ENCODE assay signal across 21 cellular contexts in the genomic region with DNA sequence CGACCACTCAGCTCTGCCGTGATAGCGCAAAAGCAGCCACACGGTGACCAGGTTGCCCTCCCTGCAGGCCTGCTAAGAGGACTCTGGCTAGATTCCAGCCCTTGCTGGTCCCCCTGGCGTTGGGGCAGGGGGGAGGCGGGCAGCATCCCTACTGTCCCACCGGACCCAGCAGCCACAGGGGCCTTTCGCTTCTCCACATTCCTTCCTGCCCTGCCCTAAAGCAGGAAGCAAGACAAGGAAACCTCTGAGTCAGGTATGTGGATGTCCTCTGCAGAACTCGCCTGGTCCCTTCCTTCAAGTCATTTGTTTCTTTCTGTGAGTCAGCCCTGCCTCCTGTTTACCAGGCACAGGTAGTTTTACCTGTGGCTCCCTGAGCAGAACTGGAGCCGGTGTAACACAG.
DNase-seq lines count a peak whose midpoint lies in the region; ATAC-seq, FAIRE-seq and TF ChIP-seq lines count a peak whose summit lies in the region.
"Had no signal": no experiment of that assay in that cellular context is flagged by ENCODE, and none has a peak within 500 bp of the region (broad histone marks: within the 10 kb centered on the region; RNA-seq: fewer than 3 reads in every experiment).

No MANE protein-coding gene starts in this region.

- no peak for ATAC-seq in stimulated activated memory B cell treated with anti-CD40 and anti-IgM and Interleukin-4, amounts not matched to agents 10 μg/mL and 1 μg/mL and 100 μg/mL, for 72 hours
- no peak for ATAC-seq in Right ventricle myocardium inferior

- H3K4me3 Mint-ChIP-seq in astrocyte (ENCODE audit: unreplicated experiment) (no peak overlapping the region), CD14-positive monocyte (no peak overlapping the region)
- H3K4me3 Mint-ChIP-seq in stimulated activated memory B cell treated with anti-CD40 and anti-IgM and Interleukin-4, amounts not matched to agents 10 μg/mL and 1 μg/mL and 100 μg/mL, for 72 hours: no peak overlapping the region
- H3K4me3 Mint-ChIP-seq: activated naive CD8-positive, alpha-beta T cell; CD8-positive, alpha-beta memory T cell had no signal

- 82% methylated on average over 10 of the region's 10 CpGs for WGBS in hepatocyte (ENCODE audit: low lambda C conversion rate, missing lambda C conversion rate)

- no peaks in the 10 kb centered on the region for H3K27me3 ChIP-seq in astrocyte (ENCODE audit: insufficient read depth, low read length)
- H3K27me3 ChIP-seq in hepatocyte: no peaks in the 10 kb centered on the region
- no peaks in the 10 kb centered on the region for H3K27me3 ChIP-seq in skeletal muscle satellite cell (ENCODE audit: control insufficient read depth, insufficient read depth, low read length)
- H3K27me3 ChIP-seq: colonic mucosa, suprapubic skin had no signal

- peak; percentile 55 for DNase-seq in HPDE6-E6E7 (ENCODE audit: extremely low spot score)
- peak; percentile 14 for DNase-seq in astrocyte (ENCODE audit: low read depth)
- peak; percentile 11 for DNase-seq in hepatocyte (ENCODE audit: low spot score)
- no peak for DNase-seq in Right ventricle myocardium inferior (ENCODE audit: missing footprints)
- DNase-seq in GDM1 (lab: John Stamatoyannopoulos, UW): no peak
- no peak for DNase-seq in CD14-positive monocyte (ENCODE audit: low spot score)
- DNase-seq: activated CD4-positive, CD25-positive, alpha-beta regulatory T cell treated with anti-CD3 and anti-CD28 coated beads, Interleukin-2, amount 50 U/mL, for 72 hours; activated CD8-positive, alpha-beta memory T cell treated with anti-CD3 and anti-CD28 coated beads for 24 hours; CD8-positive, alpha-beta memory T cell; colonic mucosa; DND-41; foreskin melanocyte; MM.1S; NCI-H146; NCI-H774; retina had no signal

- H2AFZ ChIP-seq in astrocyte (ENCODE audit: low read depth, low read length): no peak overlapping the region
- H2AFZ ChIP-seq in hepatocyte: no peak overlapping the region

- H3K9me3 Mint-ChIP-seq in astrocyte (ENCODE audit: unreplicated experiment) (no peaks in the 10 kb centered on the region), CD14-positive monocyte (peaks cover 0 to 12% (median 3%) of the 10 kb centered on the region in 7 donors)
- no peaks in the 10 kb centered on the region for H3K9me3 Mint-ChIP-seq in stimulated activated memory B cell treated with anti-CD40 and anti-IgM and Interleukin-4, amounts not matched to agents 10 μg/mL and 1 μg/mL and 100 μg/mL, for 72 hours
- H3K9me3 Mint-ChIP-seq: CD8-positive, alpha-beta memory T cell had no signal

- TF ChIP-seq CTCF in astrocyte (IDR thresholded peaks at IDR 0.05; ENCODE audit: insufficient read depth, low read depth, low read length) (no peak), hepatocyte (IDR thresholded peaks at IDR 0.05; ENCODE audit: poor library complexity) (no peak), CD14-positive monocyte (IDR thresholded peaks at IDR 0.05) (no peak)

- H3K9ac ChIP-seq in astrocyte (ENCODE audit: low read length) (no peak overlapping the region), skeletal muscle satellite cell (ENCODE audit: low read depth, low read length) (no peak overlapping the region)

- intact Hi-C loops in Right ventricle myocardium inferior (cut with DNase I) (no loop called here), CD14-positive monocyte (cut with micrococcal nuclease) (no loop called here)

- H3K27me3 Mint-ChIP-seq in astrocyte (ENCODE audit: low read depth, unreplicated experiment) (no peaks in the 10 kb centered on the region), CD14-positive monocyte (ENCODE audit: low read depth in 3 of 3) (peaks cover 4 to 12% (median 4%) of the 10 kb centered on the region in 3 donors)
- H3K27me3 Mint-ChIP-seq in stimulated activated memory B cell treated with anti-CD40 and anti-IgM and Interleukin-4, amounts not matched to agents 10 μg/mL and 1 μg/mL and 100 μg/mL, for 72 hours: no peaks in the 10 kb centered on the region

- H3K4me3 ChIP-seq in astrocyte (ENCODE audit: insufficient read depth, low read depth, low read length) (no peak overlapping the region), hepatocyte (no peak overlapping the region), skeletal muscle satellite cell (ENCODE audit: low read length) (no peak overlapping the region)
- H3K4me3 ChIP-seq: colonic mucosa, suprapubic skin had no signal

- H3K4me1 ChIP-seq in astrocyte (ENCODE audit: insufficient read depth, low read length) (peaks cover 42% of the 10 kb centered on the region), hepatocyte (ENCODE audit: insufficient read depth) (no peaks in the 10 kb centered on the region), skeletal muscle satellite cell (ENCODE audit: control insufficient read depth, insufficient read depth, low read length) (peaks cover 53% of the 10 kb centered on the region)
- H3K4me1 ChIP-seq: colonic mucosa had no signal

- no peaks in the 10 kb centered on the region for H3K9me3 ChIP-seq in astrocyte (ENCODE audit: insufficient read depth, low read depth, low read length)
- H3K9me3 ChIP-seq in hepatocyte (ENCODE audit: low read depth): no peaks in the 10 kb centered on the region
- H3K9me3 ChIP-seq in skeletal muscle satellite cell (replicated peaks; ENCODE audit: low read length): no peaks in the 10 kb centered on the region
- H3K9me3 ChIP-seq: colonic mucosa, suprapubic skin had no signal

- H3K27ac Mint-ChIP-seq in astrocyte (ENCODE audit: unreplicated experiment) (no peak overlapping the region), CD14-positive monocyte (no peak overlapping the region)
- H3K27ac Mint-ChIP-seq in stimulated activated memory B cell treated with anti-CD40 and anti-IgM and Interleukin-4, amounts not matched to agents 10 μg/mL and 1 μg/mL and 100 μg/mL, for 72 hours: no peak overlapping the region
- H3K27ac Mint-ChIP-seq: activated naive CD8-positive, alpha-beta T cell; CD8-positive, alpha-beta memory T cell had no signal

- FAIRE-seq in astrocyte (lab: Jason Lieb, UNC): no peak
- FAIRE-seq: endometrium had no signal

- H3K4me1 Mint-ChIP-seq in astrocyte (ENCODE audit: low read depth, unreplicated experiment) (peaks cover 37% of the 10 kb centered on the region), CD14-positive monocyte (peaks cover 8% of the 10 kb centered on the region)
- H3K4me1 Mint-ChIP-seq in stimulated activated memory B cell treated with anti-CD40 and anti-IgM and Interleukin-4, amounts not matched to agents 10 μg/mL and 1 μg/mL and 100 μg/mL, for 72 hours: no peaks in the 10 kb centered on the region
- H3K4me1 Mint-ChIP-seq: CD8-positive, alpha-beta memory T cell had no signal

- peaks cover 14% of the 10 kb centered on the region for H3K79me2 ChIP-seq in astrocyte (ENCODE audit: insufficient read depth, low read length)
- no peaks in the 10 kb centered on the region for H3K79me2 ChIP-seq in hepatocyte

- no peaks in the 10 kb centered on the region for H3K36me3 ChIP-seq in astrocyte (ENCODE audit: insufficient read depth, low read length)
- no peaks in the 10 kb centered on the region for H3K36me3 ChIP-seq in hepatocyte (replicated peaks; ENCODE audit: insufficient read depth, low read depth)
- H3K36me3 ChIP-seq in skeletal muscle satellite cell (ENCODE audit: insufficient read depth, low read length): no peaks in the 10 kb centered on the region
- H3K36me3 ChIP-seq: colonic mucosa, suprapubic skin had no signal

- H3K27ac ChIP-seq in astrocyte (ENCODE audit: low read depth, low read length) (peak overlapping the region; percentile 82), hepatocyte (peak overlapping the region; percentile 63)
- H3K27ac ChIP-seq: colonic mucosa, suprapubic skin had no signal

- H3K4me2 ChIP-seq in astrocyte (ENCODE audit: low read length) (peak overlapping the region; percentile 70), hepatocyte (no peak overlapping the region), skeletal muscle satellite cell (ENCODE audit: low read length) (peak overlapping the region; percentile 20)

- H4K20me1 ChIP-seq in astrocyte (ENCODE audit: insufficient read depth, low read length): no peaks in the 10 kb centered on the region
- no peaks in the 10 kb centered on the region for H4K20me1 ChIP-seq in hepatocyte (ENCODE audit: insufficient read depth, poor library complexity, severe bottlenecking)

- H3K36me3 Mint-ChIP-seq in astrocyte (ENCODE audit: low read depth, unreplicated experiment) (no peaks in the 10 kb centered on the region), CD14-positive monocyte (no peaks in the 10 kb centered on the region)
- H3K36me3 Mint-ChIP-seq in stimulated activated memory B cell treated with anti-CD40 and anti-IgM and Interleukin-4, amounts not matched to agents 10 μg/mL and 1 μg/mL and 100 μg/mL, for 72 hours: no peaks in the 10 kb centered on the region
- H3K36me3 Mint-ChIP-seq: activated naive CD8-positive, alpha-beta T cell; CD8-positive, alpha-beta memory T cell had no signal

- H3K9me2 ChIP-seq in hepatocyte (replicated peaks; ENCODE audit: insufficient read depth): no peaks in the 10 kb centered on the region

Comparison
In these comparisons a context has a peak if more than half of its experiments do, and no peak if none do; other contexts are left out.
1. DNase-seq: peak in HPDE6-E6E7 (single experiment), astrocyte (single experiment) and hepatocyte (single experiment); none in Right ventricle myocardium inferior (single experiment), GDM1 (single experiment) and CD14-positive monocyte (single experiment).